Comparison of ENCODE assay signal across 31 cellular contexts in the genomic region with DNA sequence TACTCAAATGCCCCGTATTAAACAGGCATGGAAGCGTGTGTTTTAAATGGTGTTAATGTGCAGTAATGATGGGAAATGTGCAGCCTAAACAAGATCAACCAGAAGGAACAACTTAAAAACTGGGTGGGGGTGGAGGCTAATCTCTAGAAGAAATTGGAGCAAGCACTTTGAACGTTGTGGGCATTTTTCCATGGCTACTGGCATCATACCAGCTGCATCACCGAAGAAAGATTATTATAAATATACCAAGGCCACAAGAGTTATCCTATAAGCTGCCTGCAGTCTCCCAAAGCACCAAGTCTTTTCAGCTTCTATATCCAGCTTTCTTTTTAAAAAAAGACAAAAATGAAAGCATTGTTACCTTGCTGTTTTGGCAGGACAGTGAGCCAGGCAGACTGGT.
"Had no signal": no experiment of that assay in that cellular context is flagged by ENCODE, and none has a peak within 500 bp of the region (broad histone marks: within the 10 kb centered on the region; RNA-seq: fewer than 3 reads in every experiment).

No MANE protein-coding gene starts in this region.

- H3K36me3 ChIP-seq: brain microvascular endothelial cell had no signal

- H3K4me3 ChIP-seq: esophagus squamous epithelium, gastroesophageal sphincter had no signal

- H3K27ac Mint-ChIP-seq: activated B cell treated with CpG ODN at 0.5 μM for 24 hours; activated CD8-positive, alpha-beta memory T cell treated with anti-CD3 and anti-CD28 coated beads, Interleukin-2, amount 10 ng/mL, durations not matched to agents 7 days and 5 days; activated CD8-positive, alpha-beta T cell treated with anti-CD3 and anti-CD28 coated beads, Interleukin-2, amount 10 ng/mL, durations not matched to agents 7 days and 5 days; activated naive CD4-positive, alpha-beta T cell treated with anti-CD3 and anti-CD28 coated beads for 36 hours; activated naive CD4-positive, alpha-beta T cell treated with anti-CD3 and anti-CD28 coated beads, Interleukin-2, amount 50 U/mL, for 24 hours; activated naive CD8-positive, alpha-beta T cell treated with anti-CD3 and anti-CD28 coated beads for 36 hours; activated naive CD8-positive, alpha-beta T cell treated with anti-CD3 and anti-CD28 coated beads, Interleukin-2, amount 50 U/mL, for 24 hours; activated T-helper 1 cell treated with anti-CD3 and anti-CD28 coated beads, Interleukin-12 subunit alpha, Interleukin-12 subunit beta, Interleukin-2, Interleukin-4 antibody, amounts not matched to agents 30 ng/mL and 10 ng/mL and 1 ng/mL, durations not matched to agents 14 hours and 24 hours and 36 hours; activated T-helper 2 cell treated with anti-CD3 and anti-CD28 coated beads, Interferon-gamma antibody, Interleukin-2, Interleukin-4, amounts not matched to agents 10 μg/mL and 5 μg/mL and 100 μg/mL, durations not matched to agents 14 hours and 24 hours and 36 hours; T-helper 2 cell treated with Interferon-gamma antibody and Interleukin-4, amounts not matched to agents 5 μg/mL and 100 μg/mL, for 36 hours had no signal

- H3K27me3 ChIP-seq: brain microvascular endothelial cell, esophagus squamous epithelium, gastroesophageal sphincter had no signal

- H3K4me3 Mint-ChIP-seq: activated B cell treated with CpG ODN at 0.5 μM for 24 hours; activated CD8-positive, alpha-beta memory T cell treated with anti-CD3 and anti-CD28 coated beads, Interleukin-2, amount 10 ng/mL, durations not matched to agents 7 days and 5 days; activated CD8-positive, alpha-beta T cell treated with anti-CD3 and anti-CD28 coated beads, Interleukin-2, amount 10 ng/mL, durations not matched to agents 7 days and 5 days; activated naive CD4-positive, alpha-beta T cell treated with anti-CD3 and anti-CD28 coated beads for 36 hours; activated naive CD4-positive, alpha-beta T cell treated with anti-CD3 and anti-CD28 coated beads, Interleukin-2, amount 50 U/mL, for 24 hours; activated naive CD8-positive, alpha-beta T cell treated with anti-CD3 and anti-CD28 coated beads for 36 hours; activated naive CD8-positive, alpha-beta T cell treated with anti-CD3 and anti-CD28 coated beads, Interleukin-2, amount 50 U/mL, for 24 hours; activated T-helper 1 cell treated with anti-CD3 and anti-CD28 coated beads, Interleukin-12 subunit alpha, Interleukin-12 subunit beta, Interleukin-2, Interleukin-4 antibody, amounts not matched to agents 30 ng/mL and 10 ng/mL and 1 ng/mL, durations not matched to agents 14 hours and 24 hours and 36 hours; central memory CD8-positive, alpha-beta T cell; T-helper 17 cell; T-helper 2 cell treated with Interferon-gamma antibody and Interleukin-4, amounts not matched to agents 5 μg/mL and 100 μg/mL, for 36 hours had no signal

- H3K36me3 Mint-ChIP-seq: activated CD8-positive, alpha-beta memory T cell treated with anti-CD3 and anti-CD28 coated beads, Interleukin-2, amount 10 ng/mL, durations not matched to agents 7 days and 5 days; activated naive CD4-positive, alpha-beta T cell treated with anti-CD3 and anti-CD28 coated beads, Interleukin-2, amount 50 U/mL, for 24 hours; activated naive CD8-positive, alpha-beta T cell treated with anti-CD3 and anti-CD28 coated beads for 36 hours had no signal

- H3K9me3 ChIP-seq: esophagus squamous epithelium, gastroesophageal sphincter had no signal

- DNase-seq: activated B cell treated with CpG ODN at 0.5 μM for 24 hours; activated CD4-positive, alpha-beta T cell treated with anti-CD3 and anti-CD28 coated beads for 48 hours; activated CD4-positive, alpha-beta T cell treated with anti-CD3 and anti-CD28 coated beads, Interleukin-2, amount 50 U/mL, for 1 hour; activated CD4-positive, alpha-beta T cell treated with anti-CD3 and anti-CD28 coated beads, Interleukin-2, amount 50 U/mL, for 48 hours; activated CD8-positive, alpha-beta memory T cell treated with anti-CD3 and anti-CD28 coated beads, Interleukin-2, amount 10 ng/mL, durations not matched to agents 7 days and 5 days; activated CD8-positive, alpha-beta memory T cell treated with anti-CD3 and anti-CD28 coated beads, Interleukin-2, amount 50 U/mL, for 4 hours; activated CD8-positive, alpha-beta T cell treated with anti-CD3 and anti-CD28 coated beads, Interleukin-2, amount 10 ng/mL, durations not matched to agents 7 days and 5 days; activated effector memory CD4-positive, alpha-beta T cell treated with anti-CD3 and anti-CD28 coated beads, Interleukin-2, amount 50 U/mL, for 16 hours; activated naive CD4-positive, alpha-beta T cell treated with anti-CD3 and anti-CD28 coated beads for 36 hours; activated naive CD8-positive, alpha-beta T cell treated with anti-CD3 and anti-CD28 coated beads for 36 hours; activated naive CD8-positive, alpha-beta T cell treated with anti-CD3 and anti-CD28 coated beads, Interleukin-2, amount 50 U/mL, for 24 hours; activated T-cell treated with anti-CD3 and anti-CD28 coated beads, Interleukin-2, amount 50 U/mL, for 1 hour; activated T-cell treated with anti-CD3 and anti-CD28 coated beads, Interleukin-2, amount 50 U/mL, for 48 hours; brain microvascular endothelial cell; cortex of kidney; dermis blood vessel endothelial cell; effector CD8-positive, alpha-beta T cell; esophagus squamous epithelium; foreskin melanocyte; T-helper 1 cell; T-helper 17 cell; T1000; WERI-Rb-1 had no signal

- H3K9me3 Mint-ChIP-seq: activated B cell treated with CpG ODN at 0.5 μM for 24 hours; activated naive CD4-positive, alpha-beta T cell treated with anti-CD3 and anti-CD28 coated beads, Interleukin-2, amount 50 U/mL, for 24 hours; activated naive CD8-positive, alpha-beta T cell treated with anti-CD3 and anti-CD28 coated beads for 36 hours; activated T-helper 1 cell treated with anti-CD3 and anti-CD28 coated beads, Interleukin-12 subunit alpha, Interleukin-12 subunit beta, Interleukin-2, Interleukin-4 antibody, amounts not matched to agents 30 ng/mL and 10 ng/mL and 1 ng/mL, durations not matched to agents 14 hours and 24 hours and 36 hours; activated T-helper 2 cell treated with anti-CD3 and anti-CD28 coated beads, Interferon-gamma antibody, Interleukin-2, Interleukin-4, amounts not matched to agents 10 μg/mL and 5 μg/mL and 100 μg/mL, durations not matched to agents 14 hours and 24 hours and 36 hours; central memory CD8-positive, alpha-beta T cell; T-helper 2 cell treated with Interferon-gamma antibody and Interleukin-4, amounts not matched to agents 5 μg/mL and 100 μg/mL, for 36 hours had no signal

- H3K27me3 Mint-ChIP-seq: activated B cell treated with CpG ODN at 0.5 μM for 24 hours; activated naive CD4-positive, alpha-beta T cell treated with anti-CD3 and anti-CD28 coated beads, Interleukin-2, amount 50 U/mL, for 24 hours; activated naive CD8-positive, alpha-beta T cell treated with anti-CD3 and anti-CD28 coated beads for 36 hours; central memory CD8-positive, alpha-beta T cell; T-helper 17 cell had no signal

- ATAC-seq: activated CD4-positive, CD25-positive, alpha-beta regulatory T cell treated with anti-CD3 and anti-CD28 coated beads, Interleukin-2, amount 50 U/mL, for 24 hours; activated CD8-positive, alpha-beta memory T cell treated with anti-CD3 and anti-CD28 coated beads, Interleukin-2, amount 10 ng/mL, durations not matched to agents 7 days and 5 days; activated CD8-positive, alpha-beta T cell treated with anti-CD3 and anti-CD28 coated beads, Interleukin-2, amount 10 ng/mL, durations not matched to agents 7 days and 5 days; activated naive CD8-positive, alpha-beta T cell treated with anti-CD3 and anti-CD28 coated beads, Interleukin-2, amount 50 U/mL, for 24 hours; gastroesophageal sphincter; T-helper 17 cell had no signal

- H3K27ac ChIP-seq: brain microvascular endothelial cell, epithelial cell of prostate, esophagus squamous epithelium, gastroesophageal sphincter, WERI-Rb-1 had no signal

- H3K4me1 Mint-ChIP-seq: activated B cell treated with CpG ODN at 0.5 μM for 24 hours; activated naive CD4-positive, alpha-beta T cell treated with anti-CD3 and anti-CD28 coated beads, Interleukin-2, amount 50 U/mL, for 24 hours; activated naive CD8-positive, alpha-beta T cell treated with anti-CD3 and anti-CD28 coated beads, Interleukin-2, amount 50 U/mL, for 24 hours; central memory CD8-positive, alpha-beta T cell had no signal
